In the genomic region with DNA sequence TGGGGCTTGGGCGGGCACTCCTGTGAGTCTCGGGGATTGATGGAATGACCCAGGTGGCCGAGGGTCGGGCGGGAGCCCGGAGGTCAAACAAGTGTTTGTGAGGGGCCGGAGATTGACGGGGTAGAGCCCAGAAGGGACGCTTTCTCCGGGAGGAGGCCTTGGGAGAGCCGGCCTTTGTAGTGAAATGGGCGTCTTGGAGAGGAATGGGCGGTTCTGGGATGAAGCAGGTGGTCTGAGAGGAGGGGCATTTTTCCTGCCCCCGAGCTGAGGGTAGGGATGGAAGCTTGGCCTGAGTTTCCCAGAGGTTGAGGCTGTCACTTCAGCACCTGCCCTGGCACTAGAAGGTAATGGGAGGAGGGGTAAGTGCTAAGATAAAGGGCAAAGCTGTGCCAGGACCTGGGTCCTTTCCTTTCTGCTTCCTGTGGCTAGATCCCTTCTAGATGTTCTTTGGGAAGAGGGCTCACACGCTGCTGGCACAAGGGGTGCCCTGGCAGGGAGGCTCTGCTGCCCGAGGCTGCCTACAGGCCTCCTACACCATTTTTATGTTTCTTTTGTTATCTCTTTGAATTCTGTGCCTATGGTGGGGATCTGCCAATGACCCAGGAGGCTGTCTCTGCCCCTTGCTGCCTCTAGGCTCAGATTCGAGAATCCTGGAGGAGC, we compare ENCODE assay signal across 8 cellular contexts. TPM values are rescaled to one million over a fixed set of nuclear protein-coding genes. Genes with fewer than 3 reads are reported as not detected.
A peak's percentile ranks its signal among the peaks of the same experiment; 100 is the strongest.
DNase-seq lines count a peak whose midpoint lies in the region; ATAC-seq and TF ChIP-seq lines count a peak whose summit lies in the region.

No MANE protein-coding gene starts in this region.

- H3K4me3 ChIP-seq in Panc1 (ENCODE audit: low read depth in 2 of 2, low read length in 2 of 2) (peak overlapping the region in 1 of 2 experiments; percentile 47; a peak in 1 of 4 replicates), fibroblast of lung (replicated peaks in 1 of 4; ENCODE audit: control extremely low read depth in 1 of 4, insufficient read depth in 1 of 4, low read depth in 3 of 4, low read length in 4 of 4) (peak overlapping the region in 3 of 4 experiments; percentile 28 to 61 (median 47))

- 0 out of 2 replicates have a peak, but pooled peaks have one; percentile 8 for ATAC-seq in Panc1
- no peak for ATAC-seq in HG03571 (IDR thresholded peaks at IDR 0.05; ENCODE audit: unreplicated experiment)
- no peak for ATAC-seq in GM19328 (IDR thresholded peaks at IDR 0.05; ENCODE audit: unreplicated experiment)
- no peak for ATAC-seq in HG03457 (IDR thresholded peaks at IDR 0.05; ENCODE audit: unreplicated experiment)

- H3K27me3 ChIP-seq in Panc1 (ENCODE audit: control insufficient read depth, insufficient read depth, low read length) (peaks cover 4% of the 10 kb centered on the region; the same call in 1 of the 2 replicates), fibroblast of lung (ENCODE audit: control insufficient read depth, insufficient read depth, low read length) (no peaks in the 10 kb centered on the region)

- H3K36me3 ChIP-seq in Panc1 (ENCODE audit: control insufficient read depth, insufficient read depth, low read length): no peaks in the 10 kb centered on the region
- no peaks in the 10 kb centered on the region for H3K36me3 ChIP-seq in fibroblast of lung (ENCODE audit: control insufficient read depth, insufficient read depth, low read length)

- no peaks in the 10 kb centered on the region for H3K79me2 ChIP-seq in fibroblast of lung (ENCODE audit: control insufficient read depth, insufficient read depth, low read length)

- H3K4me3 Mint-ChIP-seq in Calu3 (ENCODE audit: low read depth, unreplicated experiment): peak overlapping the region; percentile 67
- peak overlapping the region; percentile 78 for H3K4me3 Mint-ChIP-seq in progenitor cell of endocrine pancreas (ENCODE audit: low read depth)

- H3K36me3 Mint-ChIP-seq in Calu3 (ENCODE audit: insufficient read depth, unreplicated experiment): peaks cover 6% of the 10 kb centered on the region
- no peaks in the 10 kb centered on the region for H3K36me3 Mint-ChIP-seq in progenitor cell of endocrine pancreas (ENCODE audit: insufficient read depth)

- TF ChIP-seq CTCF in Calu3 (IDR thresholded peaks at IDR 0.05; ENCODE audit: unreplicated experiment): no peak
- no peak for TF ChIP-seq CTCF in Panc1 (IDR thresholded peaks at IDR 0.05)
- no peak for TF ChIP-seq CTCF in fibroblast of lung (conservative IDR thresholded peaks at IDR 0.05 in 1 of 2, IDR thresholded peaks at IDR 0.05 in 1 of 2; ENCODE audit: low read depth in 1 of 2, low read length in 2 of 2)
- TF ChIP-seq CTCF in progenitor cell of endocrine pancreas (IDR thresholded peaks at IDR 0.05; ENCODE audit: unreplicated experiment): no peak

- no peak overlapping the region for H2AFZ ChIP-seq in fibroblast of lung (ENCODE audit: low read length)

- in situ Hi-C loops in Panc1 (cut with HindIII; ENCODE audit: low pct_unique_long_range_greater_than_20kb, low sequenced_read_pairs): no loop called here

- POLR2A ChIA-PET in Panc1 (lab: Charles Lee): no interaction called here

- DNase-seq in Calu3: no peak
- DNase-seq in Panc1 (ENCODE audit: low read depth, low spot score): no peak
- no peak for DNase-seq in fibroblast of lung (ENCODE audit: low read depth in 2 of 2)
- no peak for DNase-seq in progenitor cell of endocrine pancreas (ENCODE audit: low spot score, unreplicated experiment)
- no peak for DNase-seq in dermis blood vessel endothelial cell

- H3K27ac ChIP-seq in Panc1 (ENCODE audit: low read length): no peak overlapping the region
- H3K27ac ChIP-seq in fibroblast of lung (ENCODE audit: insufficient read depth, low read length): no peak overlapping the region

- BruUV-seq in Calu3 (replicated peaks; lab: Mats Ljungman, UMichigan): no TSS peak
- BruUV-seq in Panc1 (replicated peaks; lab: Mats Ljungman, UMichigan): no TSS peak

- H3K9me3 ChIP-seq in Panc1 (ENCODE audit: control insufficient read depth, insufficient read depth, low read depth, low read length): no peaks in the 10 kb centered on the region
- no peaks in the 10 kb centered on the region for H3K9me3 ChIP-seq in fibroblast of lung (ENCODE audit: control insufficient read depth, insufficient read depth, low read depth, low read length)

- H3K27me3 Mint-ChIP-seq in Calu3 (ENCODE audit: unreplicated experiment) (peaks cover 84% of the 10 kb centered on the region), progenitor cell of endocrine pancreas (peaks cover 60% of the 10 kb centered on the region)

- H4K20me1 ChIP-seq in fibroblast of lung (ENCODE audit: control insufficient read depth, extremely low read depth, insufficient read depth, low read length): no peaks in the 10 kb centered on the region

- intact Hi-C loops in Calu3 (cut with micrococcal nuclease; ENCODE audit: unreplicated experiment) (no loop called here), Panc1 (cut with micrococcal nuclease; ENCODE audit: unreplicated experiment) (no loop called here)

- peak overlapping the region; percentile 64 for H3K4me2 ChIP-seq in fibroblast of lung (ENCODE audit: extremely low read depth, insufficient read depth, low read length)

- H3K4me1 ChIP-seq in Panc1 (ENCODE audit: control insufficient read depth, insufficient read depth, low read length) (no peaks in the 10 kb centered on the region), fibroblast of lung (ENCODE audit: control insufficient read depth, extremely low read depth, insufficient read depth, low read length) (peaks cover 9% of the 10 kb centered on the region)

- CTCF ChIA-PET in Calu3 (lab: Charles Lee): interaction anchor here (0.6 kb wide), 1 partner anchor 1894 kb away, joined by 3 read pairs; no protein-coding TSS in a partner anchor
- CTCF ChIA-PET in Panc1 (lab: Charles Lee): interaction anchor here (0.7 kb wide), 1 partner anchor 124 kb away, joined by 4 read pairs; no protein-coding TSS in a partner anchor

- H3K27ac Mint-ChIP-seq in Calu3 (ENCODE audit: unreplicated experiment) (no peak overlapping the region), progenitor cell of endocrine pancreas (peak overlapping the region; percentile 83)

- H3K4me1 Mint-ChIP-seq in Calu3 (ENCODE audit: low read depth, unreplicated experiment) (no peaks in the 10 kb centered on the region), progenitor cell of endocrine pancreas (ENCODE audit: low read depth) (peaks cover 8% of the 10 kb centered on the region)

- no peak overlapping the region for H3K9ac ChIP-seq in fibroblast of lung (ENCODE audit: insufficient read depth, low read length)

- H3K9me3 Mint-ChIP-seq in Calu3 (ENCODE audit: low read depth, unreplicated experiment): no peaks in the 10 kb centered on the region
- H3K9me3 Mint-ChIP-seq in progenitor cell of endocrine pancreas (ENCODE audit: low read depth): no peaks in the 10 kb centered on the region

RNA-seq across cellular contexts. Expression of a gene that starts 56.1 kb away (rescaled TPM):
- 154 and 170 TPM in 2 replicates for total RNA-seq in Calu3 (2022)
- 316 TPM for total RNA-seq in Panc1 (2021; ENCODE audit: unreplicated experiment)
- polyA plus RNA-seq in Panc1 (2012; ENCODE audit: insufficient read length): 523 TPM
- total RNA-seq in fibroblast of lung: 452 and 501 TPM in 2 replicates
- polyA plus RNA-seq in fibroblast of lung: 572 and 783 TPM in 2 replicates
- polyA plus RNA-seq in fibroblast of lung (2012): 665 and 798 TPM in 2 replicates
- polyA minus RNA-seq in fibroblast of lung (ENCODE audit: low replicate concordance): 45.4 and 56.7 TPM in 2 replicates
- total RNA-seq in progenitor cell of endocrine pancreas: 208 and 221 TPM in 2 replicates
- 530 and 620 TPM in 2 replicates for total RNA-seq in dermis blood vessel endothelial cell
